Comparison of ENCODE assay signal across 11 cellular contexts in genomic region chr17:49456172-49456965, GRCh38. TPM values are rescaled to one million over a fixed set of nuclear protein-coding genes. Genes with fewer than 3 reads are reported as not detected.
DNase-seq lines count a peak whose midpoint lies in the region; ATAC-seq, FAIRE-seq and TF ChIP-seq lines count a peak whose summit lies in the region.
"Had no signal": no experiment of that assay in that cellular context is flagged by ENCODE, and none has a peak within 500 bp of the region (broad histone marks: within the 10 kb centered on the region; RNA-seq: fewer than 3 reads in every experiment).

No MANE protein-coding gene starts in this region.

- H3K79me1 ChIP-seq in mesenchymal stem cell (replicated peaks; ENCODE audit: low read length, poor library complexity, severe bottlenecking), result no peaks in the 10 kb centered on the region

- no peaks in the 10 kb centered on the region for H3K9me3 Mint-ChIP-seq in astrocyte (ENCODE audit: unreplicated experiment)

- H3K9ac ChIP-seq in astrocyte (ENCODE audit: low read length) (no peak overlapping the region), mesenchymal stem cell (ENCODE audit: low read length) (no peak overlapping the region)

- intact Hi-C loops in body of pancreas (cut with DNase I), result no loop called here

- no peak overlapping the region for H4K91ac ChIP-seq in mesenchymal stem cell (ENCODE audit: low read length)

- peak; percentile 68 for DNase-seq in BJ (ENCODE audit: low read depth)
- peak in 57 of 76 experiments; percentile 7 to 82 (median 30) for DNase-seq in HUDEP-2 (lab: John Stamatoyannopoulos, UW; ENCODE audit: unreplicated experiment in 76 of 76)
- peak; percentile 85 for DNase-seq in astrocyte (ENCODE audit: low read depth)
- peak; percentile 66 for DNase-seq in mesenchymal stem cell
- DNase-seq in HuH-7 (ENCODE audit: low spot score), result no peak
- no peak for DNase-seq in NCI-H510A treated with DMSO at 0.1 percent for 48 hours (lab: John Stamatoyannopoulos, UW)
- no peak for DNase-seq in body of pancreas
- DNase-seq: DND-41; stimulated activated naive CD8-positive, alpha-beta T cell treated with anti-CD3 and anti-CD28 coated beads, Interleukin-15, Interleukin-2, amounts not matched to agents 100 U/mL and 50 U/mL, for 24 hours had no signal

- no peak for ATAC-seq in body of pancreas
- ATAC-seq in GM21360 (IDR thresholded peaks at IDR 0.05; ENCODE audit: unreplicated experiment), result no peak
- ATAC-seq: HCT116; stimulated activated naive CD8-positive, alpha-beta T cell treated with anti-CD3 and anti-CD28 coated beads, Interleukin-15, Interleukin-2, amounts not matched to agents 100 U/mL and 50 U/mL, for 24 hours had no signal

- peaks cover 22% of the 10 kb centered on the region for H3K4me1 ChIP-seq in astrocyte (ENCODE audit: insufficient read depth, low read length)
- no peaks in the 10 kb centered on the region for H3K4me1 ChIP-seq in mesenchymal stem cell (ENCODE audit: control insufficient read depth, insufficient read depth, low read depth, low read length)
- peaks cover 6% of the 10 kb centered on the region for H3K4me1 ChIP-seq in body of pancreas

- no peak overlapping the region for H3K23ac ChIP-seq in mesenchymal stem cell (ENCODE audit: low read length in 2 of 2)

- no peaks in the 10 kb centered on the region for H3K9me3 ChIP-seq in astrocyte (ENCODE audit: insufficient read depth, low read depth, low read length)
- H3K9me3 ChIP-seq in mesenchymal stem cell (ENCODE audit: control insufficient read depth, low read length), result no peaks in the 10 kb centered on the region
- no peaks in the 10 kb centered on the region for H3K9me3 ChIP-seq in body of pancreas

- no peak overlapping the region for H4K8ac ChIP-seq in mesenchymal stem cell (ENCODE audit: low read length)

- POLR2A ChIA-PET in BJ (lab: Charles Lee), result no interaction called here

- H2AFZ ChIP-seq in astrocyte (ENCODE audit: low read depth, low read length), result peak overlapping the region; percentile 51
- no peak overlapping the region for H2AFZ ChIP-seq in mesenchymal stem cell (ENCODE audit: low read depth, low read length)

- peaks cover 47% of the 10 kb centered on the region for H3K27me3 Mint-ChIP-seq in astrocyte (ENCODE audit: low read depth, unreplicated experiment)

- H3K4me1 Mint-ChIP-seq in astrocyte (ENCODE audit: low read depth, unreplicated experiment), result peaks cover 11% of the 10 kb centered on the region

- H3K4me3 ChIP-seq in BJ (ENCODE audit: low read depth, low read length) (no peak overlapping the region), astrocyte (ENCODE audit: insufficient read depth, low read depth, low read length) (no peak overlapping the region), mesenchymal stem cell (ENCODE audit: insufficient read depth in 1 of 2, low read depth in 1 of 2, low read length in 2 of 2) (no peak overlapping the region), body of pancreas (no peak overlapping the region)

- H3K4me2 ChIP-seq in astrocyte (ENCODE audit: low read length), result peak overlapping the region; percentile 59
- no peak overlapping the region for H3K4me2 ChIP-seq in mesenchymal stem cell (ENCODE audit: low read length, poor library complexity, severe bottlenecking)

- TF ChIP-seq CTCF in BJ (IDR thresholded peaks at IDR 0.05; ENCODE audit: insufficient read depth, low read depth, low read length) (no peak), astrocyte (IDR thresholded peaks at IDR 0.05; ENCODE audit: insufficient read depth, low read depth, low read length) (no peak), body of pancreas (IDR thresholded peaks at IDR 0.05) (no peak)

- no peak overlapping the region for H2BK12ac ChIP-seq in mesenchymal stem cell (ENCODE audit: low read length in 2 of 2)

- H2AK5ac ChIP-seq in mesenchymal stem cell (ENCODE audit: low read length, severe bottlenecking), result no peak overlapping the region

- no peaks in the 10 kb centered on the region for H3K36me3 ChIP-seq in BJ (ENCODE audit: control insufficient read depth, insufficient read depth, low read length)
- no peaks in the 10 kb centered on the region for H3K36me3 ChIP-seq in astrocyte (ENCODE audit: insufficient read depth, low read length)
- H3K36me3 ChIP-seq in mesenchymal stem cell (ENCODE audit: control insufficient read depth in 1 of 2, insufficient read depth in 2 of 2, low read depth in 1 of 2, low read length in 2 of 2), result no peaks in the 10 kb centered on the region
- no peaks in the 10 kb centered on the region for H3K36me3 ChIP-seq in body of pancreas (replicated peaks in 1 of 2; ENCODE audit: insufficient read depth in 1 of 2, low read depth in 2 of 2)

- H4K20me1 ChIP-seq in astrocyte (ENCODE audit: insufficient read depth, low read length), result peaks cover 2% of the 10 kb centered on the region

- H3K36me3 Mint-ChIP-seq in astrocyte (ENCODE audit: low read depth, unreplicated experiment), result peaks cover 5% of the 10 kb centered on the region

- H3K27ac ChIP-seq in astrocyte (ENCODE audit: low read depth, low read length) (no peak overlapping the region), mesenchymal stem cell (ENCODE audit: low read length, poor library complexity, severe bottlenecking) (no peak overlapping the region), body of pancreas (no peak overlapping the region)

- H3K18ac ChIP-seq in mesenchymal stem cell (ENCODE audit: low read depth in 1 of 2, low read length in 2 of 2), result peak overlapping the region in 1 of 2 experiments; percentile 64

- H2BK120ac ChIP-seq in mesenchymal stem cell (ENCODE audit: low read depth, low read length), result no peak overlapping the region

- H2BK5ac ChIP-seq in mesenchymal stem cell (ENCODE audit: low read depth, low read length, poor library complexity, severe bottlenecking), result no peak overlapping the region

- no peak overlapping the region for H3K14ac ChIP-seq in mesenchymal stem cell (ENCODE audit: low read length in 2 of 2)

- peaks cover 11% of the 10 kb centered on the region for H3K27me3 ChIP-seq in BJ (ENCODE audit: control insufficient read depth, insufficient read depth, low read length)
- H3K27me3 ChIP-seq in astrocyte (ENCODE audit: insufficient read depth, low read length), result peaks cover 37% of the 10 kb centered on the region
- peaks cover 40 to 84% of the 10 kb centered on the region in 2 experiments for H3K27me3 ChIP-seq in mesenchymal stem cell (ENCODE audit: control insufficient read depth in 1 of 2, insufficient read depth in 1 of 2, low read length in 2 of 2)
- no peaks in the 10 kb centered on the region for H3K27me3 ChIP-seq in body of pancreas

- H3K4ac ChIP-seq in mesenchymal stem cell (ENCODE audit: low read depth in 1 of 2, low read length in 2 of 2), result no peak overlapping the region

- CTCF ChIA-PET in BJ (lab: Yijun Ruan, JAX), result interaction anchor here (0.7 to 6.6 kb wide), 8 partner anchors 13 to 101 kb away, joined by 3 to 24 read pairs (median 5); partner anchors contain the start of gene NGFR

- 61% methylated on average over 4 of the region's 5 CpGs for WGBS in mesenchymal stem cell
- WGBS in body of pancreas, 2 donors, result 41 to 42% methylated on average over 5 of the region's 5 CpGs

- no peak overlapping the region for H3K4me3 Mint-ChIP-seq in astrocyte (ENCODE audit: unreplicated experiment)

- no peak for FAIRE-seq in astrocyte (lab: Jason Lieb, UNC)

- H3K27ac Mint-ChIP-seq in astrocyte (ENCODE audit: unreplicated experiment), result no peak overlapping the region

- H2BK15ac ChIP-seq in mesenchymal stem cell (ENCODE audit: low read depth, poor library complexity, severe bottlenecking), result no peak overlapping the region

- H3K79me2 ChIP-seq in astrocyte (ENCODE audit: insufficient read depth, low read length), result no peaks in the 10 kb centered on the region

- TF ChIP-seq POLR2A in body of pancreas (IDR thresholded peaks at IDR 0.05), result no peak

RNA-seq across cellular contexts. Expression of gene NGFR, which starts 38.7 kb away (rescaled TPM):
- polyA plus RNA-seq in BJ (2011; rRNA removed), result 0.07 and 0.10 TPM in 2 replicates
- polyA minus RNA-seq in BJ (2011; rRNA and poly(A)+ RNA removed), result not detected in 2 replicates
- total RNA-seq in astrocyte, result 0.64 and 1.0 TPM in 2 replicates
- 12.1 TPM for polyA plus RNA-seq in mesenchymal stem cell (2013, experiment 1 of 2)
- 11.7 TPM for polyA plus RNA-seq in mesenchymal stem cell (2013, experiment 2 of 2)
- 10 to 100 TPM; 10.1 to 27.7 TPM for total RNA-seq in body of pancreas

RNA-seq across cellular contexts. Expression of gene PHB1, which starts 41.7 kb away (rescaled TPM):
- polyA plus RNA-seq in BJ (2011; rRNA removed), result 261 and 369 TPM in 2 replicates
- 113 and 202 TPM in 2 replicates for polyA minus RNA-seq in BJ (2011; rRNA and poly(A)+ RNA removed)
- total RNA-seq in astrocyte (211 and 227 TPM in 2 replicates), body of pancreas (10 to 100 TPM; 37.1 to 38.6 TPM)
- polyA plus RNA-seq in mesenchymal stem cell (2013, experiment 1 of 2), result 104 TPM
- 105 TPM for polyA plus RNA-seq in mesenchymal stem cell (2013, experiment 2 of 2)

Comparison
In these comparisons a context has a peak if more than half of its experiments do, and no peak if none do; other contexts are left out.
1. DNase-seq: peak in BJ (single experiment), HUDEP-2 (57 of 76), astrocyte (single experiment) and mesenchymal stem cell (single experiment); none in HuH-7 (single experiment), NCI-H510A treated with DMSO at 0.1 percent for 48 hours (single experiment) and body of pancreas (0 of 4).